Comparison of ENCODE assay signal across 33 cellular contexts in the genomic region with DNA sequence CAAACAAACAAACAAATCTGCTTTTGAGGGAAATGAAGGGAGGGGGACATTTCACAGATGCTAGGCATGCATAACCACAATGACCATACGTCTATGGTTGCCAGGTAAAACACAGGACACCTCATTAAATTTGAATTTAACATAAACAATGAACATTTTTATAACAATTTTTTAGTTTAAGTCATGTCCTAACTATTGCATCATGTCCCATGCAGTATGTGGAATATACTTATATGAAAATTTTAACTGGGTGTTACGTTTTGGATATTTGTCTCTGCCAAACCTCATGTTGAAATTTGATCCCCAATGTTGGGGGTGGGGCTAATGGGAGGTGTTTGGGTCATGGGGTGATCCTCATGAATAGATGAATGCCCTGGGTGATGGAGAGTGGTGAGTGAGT.
"Had no signal": no experiment of that assay in that cellular context is flagged by ENCODE, and none has a peak within 500 bp of the region (broad histone marks: within the 10 kb centered on the region; RNA-seq: fewer than 3 reads in every experiment).

No MANE protein-coding gene starts in this region.

- H3K4me1 Mint-ChIP-seq: activated T-helper 17 cell treated with anti-CD3 and anti-CD28 coated beads, Interleukin-2, amount 50 U/mL, for 72 hours; natural killer cell; stimulated activated effector memory CD8-positive, alpha-beta T cell treated with anti-CD3 and anti-CD28 coated beads, Interleukin-12 subunit alpha, Interleukin-12 subunit beta, amount 100 ng/mL, for 72 hours had no signal

- H3K4me3 Mint-ChIP-seq: activated T-cell treated with anti-CD3 and anti-CD28 coated beads, Interleukin-2, amount 50 U/mL, for 4 hours; activated T-helper 17 cell treated with anti-CD3 and anti-CD28 coated beads, Interleukin-2, amount 50 U/mL, for 72 hours; effector memory CD8-positive, alpha-beta T cell; natural killer cell; stimulated activated effector memory CD8-positive, alpha-beta T cell treated with anti-CD3 and anti-CD28 coated beads, Interleukin-12 subunit alpha, Interleukin-12 subunit beta, amount 100 ng/mL, for 72 hours; T-helper 1 cell treated with Interleukin-12 subunit alpha and Interleukin-12 subunit beta and Interleukin-4 antibody, amounts not matched to agents 30 μg/mL and 1 μg/mL, for 36 hours had no signal

- H3K4me3 ChIP-seq: heart right ventricle, left lung, lower lobe of right lung, pancreas, prostate gland, skin epidermis, stomach, thyroid gland, upper lobe of left lung, vagina had no signal

- DNase-seq: activated CD4-positive, alpha-beta T cell treated with anti-CD3 and anti-CD28 coated beads for 48 hours; activated CD4-positive, alpha-beta T cell treated with anti-CD3 and anti-CD28 coated beads, Interleukin-2, amount 50 U/mL, for 48 hours; activated CD8-positive, alpha-beta memory T cell treated with anti-CD3 and anti-CD28 coated beads, Interleukin-2, amount 50 U/mL, for 48 hours; activated gamma-delta T cell treated with Interleukin-2 at 50 U/mL for 16 hours; activated naive CD4-positive, alpha-beta T cell treated with anti-CD3 and anti-CD28 coated beads, Interleukin-2, amount 50 U/mL, for 16 hours; activated T-cell treated with anti-CD3 and anti-CD28 coated beads, Interleukin-2, amount 50 U/mL, for 4 hours; amygdala; caudate nucleus; cortex of kidney; effector memory CD8-positive, alpha-beta T cell; erythroblast; foreskin melanocyte; heart right ventricle; left lung; lower lobe of right lung; mesendoderm; natural killer cell; pancreas; retina; stimulated activated CD4-positive, alpha-beta T cell treated with anti-CD3 and anti-CD28 coated beads, Interleukin-12 subunit alpha, Interleukin-12 subunit beta, amount 100 ng/mL, for 4 hours; stimulated activated CD4-positive, alpha-beta T cell treated with anti-CD3 and anti-CD28 coated beads, Interleukin-4, amount 100 ng/mL, for 24 hours; stomach; T-helper 9 cell; thyroid gland; upper lobe of left lung had no signal

- H3K27ac Mint-ChIP-seq: activated T-helper 17 cell treated with anti-CD3 and anti-CD28 coated beads, Interleukin-2, amount 50 U/mL, for 72 hours; effector memory CD8-positive, alpha-beta T cell; natural killer cell; stimulated activated effector memory CD8-positive, alpha-beta T cell treated with anti-CD3 and anti-CD28 coated beads, Interleukin-12 subunit alpha, Interleukin-12 subunit beta, amount 100 ng/mL, for 72 hours; T-helper 1 cell treated with Interleukin-12 subunit alpha and Interleukin-12 subunit beta and Interleukin-4 antibody, amounts not matched to agents 30 μg/mL and 1 μg/mL, for 36 hours had no signal

- H3K9me3 Mint-ChIP-seq: activated T-helper 17 cell treated with anti-CD3 and anti-CD28 coated beads, Interleukin-2, amount 50 U/mL, for 72 hours; effector memory CD8-positive, alpha-beta T cell; natural killer cell; stimulated activated effector memory CD8-positive, alpha-beta T cell treated with anti-CD3 and anti-CD28 coated beads, Interleukin-12 subunit alpha, Interleukin-12 subunit beta, amount 100 ng/mL, for 72 hours; T-helper 1 cell treated with Interleukin-12 subunit alpha and Interleukin-12 subunit beta and Interleukin-4 antibody, amounts not matched to agents 30 μg/mL and 1 μg/mL, for 36 hours had no signal

- H3K36me3 Mint-ChIP-seq: natural killer cell; stimulated activated effector memory CD8-positive, alpha-beta T cell treated with anti-CD3 and anti-CD28 coated beads, Interleukin-12 subunit alpha, Interleukin-12 subunit beta, amount 100 ng/mL, for 72 hours had no signal

- ATAC-seq: activated CD4-positive, CD25-positive, alpha-beta regulatory T cell treated with anti-CD3 and anti-CD28 coated beads, Interleukin-2, amount 50 U/mL, for 24 hours; activated T-cell treated with anti-CD3 and anti-CD28 coated beads, Interleukin-2, amount 50 U/mL, for 4 hours; activated T-helper 17 cell treated with anti-CD3 and anti-CD28 coated beads, Interleukin-2, amount 50 U/mL, for 72 hours; effector memory CD8-positive, alpha-beta T cell; heart right ventricle; left lung; lower lobe of right lung; natural killer cell; pancreas; sciatic nerve; stimulated activated effector memory CD8-positive, alpha-beta T cell treated with anti-CD3 and anti-CD28 coated beads, Interleukin-12 subunit alpha, Interleukin-12 subunit beta, amount 100 ng/mL, for 72 hours had no signal
